1 cellular context compared by ENCODE assay signal in the genomic region with DNA sequence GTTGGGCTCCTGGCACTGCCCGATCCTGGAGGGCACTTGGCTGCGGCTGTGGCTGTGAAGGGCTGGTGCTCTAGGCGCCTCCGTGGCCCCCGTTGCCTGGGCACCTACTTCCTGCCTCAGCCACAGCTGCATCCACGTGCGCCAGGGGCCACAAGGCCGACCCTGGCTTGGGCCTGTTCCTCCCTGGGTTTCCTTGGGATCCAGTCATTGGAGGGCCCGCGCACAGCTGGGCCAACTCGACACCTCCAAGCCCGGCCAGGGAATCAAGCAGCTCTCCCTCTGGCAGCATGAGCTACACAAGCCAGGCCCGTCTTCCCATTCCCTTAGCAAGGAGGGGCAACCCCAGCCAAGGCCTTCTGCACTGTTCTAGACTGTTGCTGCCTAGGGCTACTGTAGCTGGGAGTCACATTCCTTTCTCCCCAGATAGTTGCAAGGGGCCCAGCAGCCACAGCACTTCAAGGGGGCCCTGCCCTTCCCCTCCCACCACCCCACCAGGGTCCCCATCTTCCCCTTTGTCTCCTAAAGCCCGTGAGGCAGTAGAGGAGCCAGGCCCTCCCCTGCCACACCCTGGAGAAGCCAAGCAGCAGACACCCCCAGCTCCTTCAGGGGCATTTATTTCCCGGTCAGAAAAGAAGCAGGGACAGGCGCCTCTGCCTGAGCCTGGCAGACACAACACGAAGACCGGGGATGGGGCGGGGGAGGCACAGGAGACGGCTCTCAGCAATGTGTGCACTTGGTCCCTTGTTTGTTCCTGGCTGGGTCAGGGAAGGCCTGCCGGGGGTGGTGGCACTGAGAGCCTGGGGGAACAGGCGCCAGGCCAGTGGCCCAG.
A peak's percentile ranks its signal among the peaks of the same experiment; 100 is the strongest.
TF ChIP-seq lines count a peak whose summit lies in the region.

No MANE protein-coding gene starts in this region.

TF ChIP-seq in K562, 482 proteins besides CTCF, POLR2A, EP300 and RAD21 (continued from another document and continues in another):
- TF ChIP-seq, protein P1, sequence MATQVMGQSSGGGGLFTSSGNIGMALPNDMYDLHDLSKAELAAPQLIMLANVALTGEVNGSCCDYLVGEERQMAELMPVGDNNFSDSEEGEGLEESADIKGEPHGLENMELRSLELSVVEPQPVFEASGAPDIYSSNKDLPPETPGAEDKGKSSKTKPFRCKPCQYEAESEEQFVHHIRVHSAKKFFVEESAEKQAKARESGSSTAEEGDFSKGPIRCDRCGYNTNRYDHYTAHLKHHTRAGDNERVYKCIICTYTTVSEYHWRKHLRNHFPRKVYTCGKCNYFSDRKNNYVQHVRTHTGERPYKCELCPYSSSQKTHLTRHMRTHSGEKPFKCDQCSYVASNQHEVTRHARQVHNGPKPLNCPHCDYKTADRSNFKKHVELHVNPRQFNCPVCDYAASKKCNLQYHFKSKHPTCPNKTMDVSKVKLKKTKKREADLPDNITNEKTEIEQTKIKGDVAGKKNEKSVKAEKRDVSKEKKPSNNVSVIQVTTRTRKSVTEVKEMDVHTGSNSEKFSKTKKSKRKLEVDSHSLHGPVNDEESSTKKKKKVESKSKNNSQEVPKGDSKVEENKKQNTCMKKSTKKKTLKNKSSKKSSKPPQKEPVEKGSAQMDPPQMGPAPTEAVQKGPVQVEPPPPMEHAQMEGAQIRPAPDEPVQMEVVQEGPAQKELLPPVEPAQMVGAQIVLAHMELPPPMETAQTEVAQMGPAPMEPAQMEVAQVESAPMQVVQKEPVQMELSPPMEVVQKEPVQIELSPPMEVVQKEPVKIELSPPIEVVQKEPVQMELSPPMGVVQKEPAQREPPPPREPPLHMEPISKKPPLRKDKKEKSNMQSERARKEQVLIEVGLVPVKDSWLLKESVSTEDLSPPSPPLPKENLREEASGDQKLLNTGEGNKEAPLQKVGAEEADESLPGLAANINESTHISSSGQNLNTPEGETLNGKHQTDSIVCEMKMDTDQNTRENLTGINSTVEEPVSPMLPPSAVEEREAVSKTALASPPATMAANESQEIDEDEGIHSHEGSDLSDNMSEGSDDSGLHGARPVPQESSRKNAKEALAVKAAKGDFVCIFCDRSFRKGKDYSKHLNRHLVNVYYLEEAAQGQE (CRISPR knock-in tag; IDR thresholded peaks at IDR 0.05; ENCODE audit: low read depth) = peak; percentile 68; the same call in 1 of the 2 replicates
- TF ChIP-seq ZNF165 (CRISPR knock-in tag; IDR thresholded peaks at IDR 0.05; ENCODE audit: borderline replicate concordance) = no peak
- TF ChIP-seq ATF1 (CRISPR knock-in tag; IDR thresholded peaks at IDR 0.05) = no peak
- no peak for TF ChIP-seq ATF1 (tag; IDR thresholded peaks at IDR 0.05)
- TF ChIP-seq NFATC3 (IDR thresholded peaks at IDR 0.05) = 0 out of 2 replicates have a peak, but pooled peaks have one; percentile 32
- TF ChIP-seq GTF2F1 (IDR thresholded peaks at IDR 0.05; ENCODE audit: low read depth, low read length) = no peak
- TF ChIP-seq TCF3 (CRISPR knock-in tag; IDR thresholded peaks at IDR 0.05) = no peak
- TF ChIP-seq, protein P2, sequence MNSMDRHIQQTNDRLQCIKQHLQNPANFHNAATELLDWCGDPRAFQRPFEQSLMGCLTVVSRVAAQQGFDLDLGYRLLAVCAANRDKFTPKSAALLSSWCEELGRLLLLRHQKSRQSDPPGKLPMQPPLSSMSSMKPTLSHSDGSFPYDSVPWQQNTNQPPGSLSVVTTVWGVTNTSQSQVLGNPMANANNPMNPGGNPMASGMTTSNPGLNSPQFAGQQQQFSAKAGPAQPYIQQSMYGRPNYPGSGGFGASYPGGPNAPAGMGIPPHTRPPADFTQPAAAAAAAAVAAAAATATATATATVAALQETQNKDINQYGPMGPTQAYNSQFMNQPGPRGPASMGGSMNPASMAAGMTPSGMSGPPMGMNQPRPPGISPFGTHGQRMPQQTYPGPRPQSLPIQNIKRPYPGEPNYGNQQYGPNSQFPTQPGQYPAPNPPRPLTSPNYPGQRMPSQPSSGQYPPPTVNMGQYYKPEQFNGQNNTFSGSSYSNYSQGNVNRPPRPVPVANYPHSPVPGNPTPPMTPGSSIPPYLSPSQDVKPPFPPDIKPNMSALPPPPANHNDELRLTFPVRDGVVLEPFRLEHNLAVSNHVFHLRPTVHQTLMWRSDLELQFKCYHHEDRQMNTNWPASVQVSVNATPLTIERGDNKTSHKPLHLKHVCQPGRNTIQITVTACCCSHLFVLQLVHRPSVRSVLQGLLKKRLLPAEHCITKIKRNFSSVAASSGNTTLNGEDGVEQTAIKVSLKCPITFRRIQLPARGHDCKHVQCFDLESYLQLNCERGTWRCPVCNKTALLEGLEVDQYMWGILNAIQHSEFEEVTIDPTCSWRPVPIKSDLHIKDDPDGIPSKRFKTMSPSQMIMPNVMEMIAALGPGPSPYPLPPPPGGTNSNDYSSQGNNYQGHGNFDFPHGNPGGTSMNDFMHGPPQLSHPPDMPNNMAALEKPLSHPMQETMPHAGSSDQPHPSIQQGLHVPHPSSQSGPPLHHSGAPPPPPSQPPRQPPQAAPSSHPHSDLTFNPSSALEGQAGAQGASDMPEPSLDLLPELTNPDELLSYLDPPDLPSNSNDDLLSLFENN (IDR thresholded peaks at IDR 0.05; ENCODE audit: low read depth in 2 of 2, low read length in 2 of 2) = no peak
- TF ChIP-seq FUS (optimal IDR thresholded peaks at IDR 0.05; ENCODE audit: low read depth, low read length) = peak; percentile 45
- TF ChIP-seq, protein P3, sequence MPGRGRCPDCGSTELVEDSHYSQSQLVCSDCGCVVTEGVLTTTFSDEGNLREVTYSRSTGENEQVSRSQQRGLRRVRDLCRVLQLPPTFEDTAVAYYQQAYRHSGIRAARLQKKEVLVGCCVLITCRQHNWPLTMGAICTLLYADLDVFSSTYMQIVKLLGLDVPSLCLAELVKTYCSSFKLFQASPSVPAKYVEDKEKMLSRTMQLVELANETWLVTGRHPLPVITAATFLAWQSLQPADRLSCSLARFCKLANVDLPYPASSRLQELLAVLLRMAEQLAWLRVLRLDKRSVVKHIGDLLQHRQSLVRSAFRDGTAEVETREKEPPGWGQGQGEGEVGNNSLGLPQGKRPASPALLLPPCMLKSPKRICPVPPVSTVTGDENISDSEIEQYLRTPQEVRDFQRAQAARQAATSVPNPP (IDR thresholded peaks at IDR 0.05; ENCODE audit: borderline replicate concordance, insufficient read depth, insufficient read length) = no peak
- TF ChIP-seq, protein P4, sequence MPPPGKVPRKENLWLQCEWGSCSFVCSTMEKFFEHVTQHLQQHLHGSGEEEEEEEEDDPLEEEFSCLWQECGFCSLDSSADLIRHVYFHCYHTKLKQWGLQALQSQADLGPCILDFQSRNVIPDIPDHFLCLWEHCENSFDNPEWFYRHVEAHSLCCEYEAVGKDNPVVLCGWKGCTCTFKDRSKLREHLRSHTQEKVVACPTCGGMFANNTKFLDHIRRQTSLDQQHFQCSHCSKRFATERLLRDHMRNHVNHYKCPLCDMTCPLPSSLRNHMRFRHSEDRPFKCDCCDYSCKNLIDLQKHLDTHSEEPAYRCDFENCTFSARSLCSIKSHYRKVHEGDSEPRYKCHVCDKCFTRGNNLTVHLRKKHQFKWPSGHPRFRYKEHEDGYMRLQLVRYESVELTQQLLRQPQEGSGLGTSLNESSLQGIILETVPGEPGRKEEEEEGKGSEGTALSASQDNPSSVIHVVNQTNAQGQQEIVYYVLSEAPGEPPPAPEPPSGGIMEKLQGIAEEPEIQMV (tag; conservative IDR thresholded peaks at IDR 0.05; ENCODE audit: low read depth) = no peak
- TF ChIP-seq, protein P5, sequence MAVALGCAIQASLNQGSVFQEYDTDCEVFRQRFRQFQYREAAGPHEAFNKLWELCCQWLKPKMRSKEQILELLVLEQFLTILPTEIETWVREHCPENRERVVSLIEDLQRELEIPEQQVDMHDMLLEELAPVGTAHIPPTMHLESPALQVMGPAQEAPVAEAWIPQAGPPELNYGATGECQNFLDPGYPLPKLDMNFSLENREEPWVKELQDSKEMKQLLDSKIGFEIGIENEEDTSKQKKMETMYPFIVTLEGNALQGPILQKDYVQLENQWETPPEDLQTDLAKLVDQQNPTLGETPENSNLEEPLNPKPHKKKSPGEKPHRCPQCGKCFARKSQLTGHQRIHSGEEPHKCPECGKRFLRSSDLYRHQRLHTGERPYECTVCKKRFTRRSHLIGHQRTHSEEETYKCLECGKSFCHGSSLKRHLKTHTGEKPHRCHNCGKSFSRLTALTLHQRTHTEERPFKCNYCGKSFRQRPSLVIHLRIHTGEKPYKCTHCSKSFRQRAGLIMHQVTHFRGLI (CRISPR knock-in tag; IDR thresholded peaks at IDR 0.05) = no peak
- no peak for TF ChIP-seq CCAR2 (IDR thresholded peaks at IDR 0.05; ENCODE audit: low read depth, low read length)
- no peak for TF ChIP-seq WHSC1 (IDR thresholded peaks at IDR 0.05; ENCODE audit: low read length)
- no peak for TF ChIP-seq RB1 (IDR thresholded peaks at IDR 0.05; ENCODE audit: low read depth)
- TF ChIP-seq, protein P6, sequence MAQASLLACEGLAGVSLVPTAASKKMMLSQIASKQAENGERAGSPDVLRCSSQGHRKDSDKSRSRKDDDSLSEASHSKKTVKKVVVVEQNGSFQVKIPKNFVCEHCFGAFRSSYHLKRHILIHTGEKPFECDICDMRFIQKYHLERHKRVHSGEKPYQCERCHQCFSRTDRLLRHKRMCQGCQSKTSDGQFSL (CRISPR knock-in tag; IDR thresholded peaks at IDR 0.05) = no peak
- TF ChIP-seq, protein P6 (tag; IDR thresholded peaks at IDR 0.05) = no peak
- TF ChIP-seq TBP (optimal IDR thresholded peaks at IDR 0.05; ENCODE audit: low read depth, low read length) = no peak
- no peak for TF ChIP-seq HDAC2 (IDR thresholded peaks at IDR 0.05)
- no peak for TF ChIP-seq ZNF133 (CRISPR knock-in tag; IDR thresholded peaks at IDR 0.05)
- TF ChIP-seq ZNF644 (tag; IDR thresholded peaks at IDR 0.05; ENCODE audit: low read depth) = no peak
- TF ChIP-seq, protein P7, sequence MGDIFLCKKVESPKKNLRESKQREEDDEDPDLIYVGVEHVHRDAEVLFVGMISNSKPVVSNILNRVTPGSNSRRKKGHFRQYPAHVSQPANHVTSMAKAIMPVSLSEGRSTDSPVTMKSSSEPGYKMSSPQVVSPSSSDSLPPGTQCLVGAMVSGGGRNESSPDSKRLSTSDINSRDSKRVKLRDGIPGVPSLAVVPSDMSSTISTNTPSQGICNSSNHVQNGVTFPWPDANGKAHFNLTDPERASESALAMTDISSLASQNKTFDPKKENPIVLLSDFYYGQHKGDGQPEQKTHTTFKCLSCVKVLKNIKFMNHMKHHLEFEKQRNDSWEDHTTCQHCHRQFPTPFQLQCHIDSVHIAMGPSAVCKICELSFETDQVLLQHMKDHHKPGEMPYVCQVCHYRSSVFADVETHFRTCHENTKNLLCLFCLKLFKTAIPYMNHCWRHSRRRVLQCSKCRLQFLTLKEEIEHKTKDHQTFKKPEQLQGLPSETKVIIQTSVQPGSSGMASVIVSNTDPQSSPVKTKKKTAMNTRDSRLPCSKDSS (IDR thresholded peaks at IDR 0.05; ENCODE audit: low read depth, partially characterized antibody) = no peak
- TF ChIP-seq FOXJ3 (CRISPR knock-in tag; IDR thresholded peaks at IDR 0.05) = no peak
- TF ChIP-seq DNMT1 (IDR thresholded peaks at IDR 0.05) = no peak
- no peak for TF ChIP-seq DACH1 (IDR thresholded peaks at IDR 0.05; ENCODE audit: partially characterized antibody)
- TF ChIP-seq ZNF57 (CRISPR knock-in tag; IDR thresholded peaks at IDR 0.05) = no peak; the same call in 1 of the 2 replicates
- TF ChIP-seq CBX3 (IDR thresholded peaks at IDR 0.05; ENCODE audit: borderline replicate concordance in 1 of 2, low read length in 2 of 2) = no peak
- no peak for TF ChIP-seq RBM15 (IDR thresholded peaks at IDR 0.05; ENCODE audit: insufficient read depth, low read length)
- TF ChIP-seq, protein P8, sequence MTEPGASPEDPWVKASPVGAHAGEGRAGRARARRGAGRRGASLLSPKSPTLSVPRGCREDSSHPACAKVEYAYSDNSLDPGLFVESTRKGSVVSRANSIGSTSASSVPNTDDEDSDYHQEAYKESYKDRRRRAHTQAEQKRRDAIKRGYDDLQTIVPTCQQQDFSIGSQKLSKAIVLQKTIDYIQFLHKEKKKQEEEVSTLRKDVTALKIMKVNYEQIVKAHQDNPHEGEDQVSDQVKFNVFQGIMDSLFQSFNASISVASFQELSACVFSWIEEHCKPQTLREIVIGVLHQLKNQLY (CRISPR knock-in tag; conservative IDR thresholded peaks at IDR 0.05) = 0 out of 4 replicates have a peak, but pooled peaks of 1 of the 2 experiments have one; percentile 53
- TF ChIP-seq TFAM (CRISPR knock-in tag; conservative IDR thresholded peaks at IDR 0.05) = no peak
- TF ChIP-seq NUFIP1 (IDR thresholded peaks at IDR 0.05; ENCODE audit: partially characterized antibody) = no peak
- TF ChIP-seq, protein P9, sequence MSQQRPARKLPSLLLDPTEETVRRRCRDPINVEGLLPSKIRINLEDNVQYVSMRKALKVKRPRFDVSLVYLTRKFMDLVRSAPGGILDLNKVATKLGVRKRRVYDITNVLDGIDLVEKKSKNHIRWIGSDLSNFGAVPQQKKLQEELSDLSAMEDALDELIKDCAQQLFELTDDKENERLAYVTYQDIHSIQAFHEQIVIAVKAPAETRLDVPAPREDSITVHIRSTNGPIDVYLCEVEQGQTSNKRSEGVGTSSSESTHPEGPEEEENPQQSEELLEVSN (IDR thresholded peaks at IDR 0.05; ENCODE audit: borderline replicate concordance in 1 of 2, extremely low read depth in 1 of 2, insufficient read depth in 1 of 2, insufficient read length in 1 of 2, low read depth in 1 of 2, low read length in 1 of 2, poor library complexity in 1 of 2, severe bottlenecking in 1 of 2) = peak in 1 of 2 experiments; percentile 19
- TF ChIP-seq OTX1 (CRISPR knock-in tag; IDR thresholded peaks at IDR 0.05) = peak; percentile 6
- TF ChIP-seq RBM22 (IDR thresholded peaks at IDR 0.05; ENCODE audit: low read depth, low read length, poor library complexity, severe bottlenecking) = peak; percentile 96
- TF ChIP-seq, protein P10, sequence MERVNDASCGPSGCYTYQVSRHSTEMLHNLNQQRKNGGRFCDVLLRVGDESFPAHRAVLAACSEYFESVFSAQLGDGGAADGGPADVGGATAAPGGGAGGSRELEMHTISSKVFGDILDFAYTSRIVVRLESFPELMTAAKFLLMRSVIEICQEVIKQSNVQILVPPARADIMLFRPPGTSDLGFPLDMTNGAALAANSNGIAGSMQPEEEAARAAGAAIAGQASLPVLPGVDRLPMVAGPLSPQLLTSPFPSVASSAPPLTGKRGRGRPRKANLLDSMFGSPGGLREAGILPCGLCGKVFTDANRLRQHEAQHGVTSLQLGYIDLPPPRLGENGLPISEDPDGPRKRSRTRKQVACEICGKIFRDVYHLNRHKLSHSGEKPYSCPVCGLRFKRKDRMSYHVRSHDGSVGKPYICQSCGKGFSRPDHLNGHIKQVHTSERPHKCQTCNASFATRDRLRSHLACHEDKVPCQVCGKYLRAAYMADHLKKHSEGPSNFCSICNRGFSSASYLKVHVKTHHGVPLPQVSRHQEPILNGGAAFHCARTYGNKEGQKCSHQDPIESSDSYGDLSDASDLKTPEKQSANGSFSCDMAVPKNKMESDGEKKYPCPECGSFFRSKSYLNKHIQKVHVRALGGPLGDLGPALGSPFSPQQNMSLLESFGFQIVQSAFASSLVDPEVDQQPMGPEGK (CRISPR knock-in tag; IDR thresholded peaks at IDR 0.05; ENCODE audit: borderline replicate concordance) = 0 out of 2 replicates have a peak, but pooled peaks have one; percentile 62
- TF ChIP-seq RNF2 (IDR thresholded peaks at IDR 0.05) = no peak
- TF ChIP-seq ZNF212 (CRISPR knock-in tag; IDR thresholded peaks at IDR 0.05) = no peak
- TF ChIP-seq SNIP1 (IDR thresholded peaks at IDR 0.05; ENCODE audit: low read depth) = no peak
- TF ChIP-seq ZNF263 (CRISPR knock-in tag; IDR thresholded peaks at IDR 0.05; ENCODE audit: borderline replicate concordance) = no peak
